In the genomic region with DNA sequence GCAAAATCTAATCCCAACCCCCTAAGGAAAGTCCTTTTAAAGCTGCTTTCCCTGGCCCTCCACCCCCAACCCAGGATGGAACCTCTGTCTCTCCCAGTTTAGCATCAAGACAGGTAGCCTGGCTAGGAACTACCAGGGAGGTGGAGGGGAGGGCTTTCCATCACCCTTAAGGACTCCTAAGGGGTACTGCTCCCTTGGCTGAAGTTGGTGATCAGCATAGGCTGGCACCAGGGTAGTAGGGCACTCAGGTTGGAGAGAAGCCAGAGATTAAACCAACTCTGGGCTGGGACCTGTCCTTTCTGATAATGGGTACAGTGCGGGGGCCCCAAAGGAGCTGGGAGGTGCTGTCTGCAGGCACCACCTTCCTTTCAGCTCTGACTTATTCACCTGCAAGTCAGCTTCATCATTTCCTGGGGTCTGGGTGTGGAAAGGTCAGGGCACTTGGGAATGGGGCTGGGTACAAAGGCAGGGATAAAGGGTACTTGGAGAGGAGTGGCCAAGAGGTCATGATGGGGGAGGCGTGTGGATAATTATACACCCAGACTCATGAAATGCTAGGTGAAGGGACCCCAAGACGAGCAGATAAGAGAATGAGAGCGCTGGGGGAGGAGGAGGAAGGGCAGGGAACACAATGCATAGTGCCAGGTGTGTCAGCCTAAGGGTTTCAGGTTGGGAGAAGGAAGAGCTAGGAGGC, we compare ENCODE assay signal across 8 cellular contexts. TPM values are rescaled to one million over a fixed set of nuclear protein-coding genes. Genes with fewer than 3 reads are reported as not detected.
A peak's percentile ranks its signal among the peaks of the same experiment; 100 is the strongest.
DNase-seq lines count a peak whose midpoint lies in the region; ATAC-seq and TF ChIP-seq lines count a peak whose summit lies in the region.

No MANE protein-coding gene starts in this region.

- H4K20me1 ChIP-seq in GM23338 (replicated peaks; ENCODE audit: insufficient read depth), result peaks cover 44% of the 10 kb centered on the region

- TF ChIP-seq POLR2A in Peyer's patch (IDR thresholded peaks at IDR 0.05), result no peak

- H3K79me2 ChIP-seq in GM23338 (replicated peaks; ENCODE audit: insufficient read depth), result peaks cover 57% of the 10 kb centered on the region

- H3K4me3 ChIP-seq in GM23338 (peak overlapping the region; percentile 96), Peyer's patch (peak overlapping the region; percentile 77 to 99 (median 94))

- ATAC-seq in GM23338, result no peak; the same call in 1 of the 3 replicates
- ATAC-seq in HG03095 (IDR thresholded peaks at IDR 0.05; ENCODE audit: unreplicated experiment), result no peak
- ATAC-seq in HG02840 (IDR thresholded peaks at IDR 0.05; ENCODE audit: low FRiP score, unreplicated experiment), result no peak
- no peak for ATAC-seq in GM21515 (IDR thresholded peaks at IDR 0.05; ENCODE audit: unreplicated experiment)
- no peak for ATAC-seq in HG02885 (IDR thresholded peaks at IDR 0.05; ENCODE audit: poor library complexity, unreplicated experiment)

- no peaks in the 10 kb centered on the region for H3K9me3 Mint-ChIP-seq in GM23338
- no peaks in the 10 kb centered on the region for H3K9me3 Mint-ChIP-seq in nephron

- no peaks in the 10 kb centered on the region for H3K9me2 ChIP-seq in GM23338 (ENCODE audit: insufficient read depth)

- no peak overlapping the region for H2AFZ ChIP-seq in GM23338

- H3K27ac Mint-ChIP-seq in GM23338 (peak overlapping the region; percentile 92), nephron (peak overlapping the region; percentile 95 to 97 (median 96))

- no peaks in the 10 kb centered on the region for H3K36me3 ChIP-seq in GM23338 (ENCODE audit: insufficient read depth)
- no peaks in the 10 kb centered on the region for H3K36me3 ChIP-seq in Peyer's patch

- H3K4me2 ChIP-seq in GM23338, result peak overlapping the region; percentile 82

- DNase-seq in GM23338 (ENCODE audit: low spot score) (no peak), Peyer's patch (no peak), ecto neural progenitor cell (ENCODE audit: low spot score) (peak; percentile 50)

- H3K36me3 Mint-ChIP-seq in GM23338 (ENCODE audit: low read depth), result peaks cover 13% of the 10 kb centered on the region
- H3K36me3 Mint-ChIP-seq in nephron (ENCODE audit: low read depth), result no peaks in the 10 kb centered on the region

- H3K27me3 Mint-ChIP-seq in GM23338 (ENCODE audit: insufficient read depth, low read depth, poor library complexity) (peaks cover 32% of the 10 kb centered on the region), nephron (ENCODE audit: low read depth) (no peaks in the 10 kb centered on the region)

- H3K4me1 ChIP-seq in GM23338 (ENCODE audit: insufficient read depth) (peaks cover 66% of the 10 kb centered on the region), Peyer's patch (peaks cover 5 to 83% (median 41%) of the 10 kb centered on the region in 4 donors)

- peaks cover 22% of the 10 kb centered on the region for H3F3A ChIP-seq in GM23338 (replicated peaks; ENCODE audit: low read depth)

- no peaks in the 10 kb centered on the region for H3K9me3 ChIP-seq in Peyer's patch

- H3K27me3 ChIP-seq in GM23338 (ENCODE audit: insufficient read depth) (no peaks in the 10 kb centered on the region), Peyer's patch (no peaks in the 10 kb centered on the region)

- H3K4me3 Mint-ChIP-seq in GM23338 (peak overlapping the region; percentile 84), nephron (peak overlapping the region; percentile 92 to 95 (median 95))

- H3K4me1 Mint-ChIP-seq in GM23338 (peaks cover 75% of the 10 kb centered on the region), nephron (peaks cover 75% of the 10 kb centered on the region)

- no peak for TF ChIP-seq CTCF in GM23338 (conservative IDR thresholded peaks at IDR 0.05; ENCODE audit: low read depth in 2 of 2)
- TF ChIP-seq CTCF in Peyer's patch (IDR thresholded peaks at IDR 0.05), result no peak
- TF ChIP-seq CTCF in nephron (IDR thresholded peaks at IDR 0.05; ENCODE audit: unreplicated experiment in 3 of 3), result no peak

- H3K27ac ChIP-seq in GM23338 (ENCODE audit: low read depth) (peak overlapping the region; percentile 90; the same call in 1 of the 2 replicates), Peyer's patch (peak overlapping the region; percentile 90 to 99 (median 97))

TF ChIP-seq in GM23338, 12 proteins besides CTCF, POLR2A, EP300 and RAD21 (continues in another document):
- TF ChIP-seq POLR2AphosphoS5 (IDR thresholded peaks at IDR 0.05; ENCODE audit: low read depth) (no peak), STAT1 (IDR thresholded peaks at IDR 0.05; ENCODE audit: unreplicated experiment) (no peak), EZH2 (IDR thresholded peaks at IDR 0.05; ENCODE audit: low read depth, unreplicated experiment) (no peak), ZNF331 (CRISPR knock-in tag; IDR thresholded peaks at IDR 0.05; ENCODE audit: low read depth) (no peak), EZH2phosphoT487 (IDR thresholded peaks at IDR 0.05; ENCODE audit: unreplicated experiment) (no peak), ZNF462 (CRISPR knock-in tag; IDR thresholded peaks at IDR 0.05) (no peak), CREB1 (CRISPR knock-in tag; IDR thresholded peaks at IDR 0.05; ENCODE audit: low read depth) (no peak), NANOG (IDR thresholded peaks at IDR 0.05; ENCODE audit: borderline replicate concordance) (no peak), JUNB (IDR thresholded peaks at IDR 0.05; ENCODE audit: unreplicated experiment) (no peak)

RNA-seq across cellular contexts. Expression of gene ARHGEF2, which starts 1.3 kb away (rescaled TPM):
- total RNA-seq in GM23338 (2014; rRNA removed; shearing (Covaris generic)), result 64.0 and 87.6 TPM in 2 replicates
- polyA plus RNA-seq in GM23338 (2016; fragmentation: Nextera tagmentation; extraction: Ambion mirVana), result 21.2 and 23.0 TPM in 2 replicates
- 100 to 1,000 TPM; 101 to 239 (median 149) TPM for total RNA-seq in Peyer's patch

RNA-seq across cellular contexts. Expression of gene RXFP4, which starts 35.6 kb away (rescaled TPM):
- not detected in 2 replicates for total RNA-seq in GM23338 (2014; rRNA removed; shearing (Covaris generic))
- polyA plus RNA-seq in GM23338 (2016; fragmentation: Nextera tagmentation; extraction: Ambion mirVana), result 0.23 TPM in 1 of 2 replicates, not detected in the other
- total RNA-seq in Peyer's patch, result 1 to 10 TPM in 1 of 4 donors, not detected in 3; 2.3 TPM

RNA-seq across cellular contexts. Expression of gene KHDC4, which starts 42.8 kb away (rescaled TPM):
- total RNA-seq in GM23338 (2014; rRNA removed; shearing (Covaris generic)), result 56.0 and 57.7 TPM in 2 replicates
- polyA plus RNA-seq in GM23338 (2016; fragmentation: Nextera tagmentation; extraction: Ambion mirVana), result 41.2 and 47.1 TPM in 2 replicates
- 100 to 1,000 TPM in 2 of 4 donors, 10 to 100 TPM in 2; 71.5 to 146 (median 96.4) TPM for total RNA-seq in Peyer's patch

RNA-seq across cellular contexts. Expression of gene SSR2, which starts 43.7 kb away (rescaled TPM):
- 270 and 291 TPM in 2 replicates for total RNA-seq in GM23338 (2014; rRNA removed; shearing (Covaris generic))
- polyA plus RNA-seq in GM23338 (2016; fragmentation: Nextera tagmentation; extraction: Ambion mirVana), result 130 and 136 TPM in 2 replicates
- 100 to 1,000 TPM; 133 to 269 (median 202) TPM for total RNA-seq in Peyer's patch
